23 cellular contexts compared by ENCODE assay signal in genomic region chr16:87161822-87162676, GRCh38.
DNase-seq lines count a peak whose midpoint lies in the region; FAIRE-seq and TF ChIP-seq lines count a peak whose summit lies in the region.
"Had no signal": no experiment of that assay in that cellular context is flagged by ENCODE, and none has a peak within 500 bp of the region (broad histone marks: within the 10 kb centered on the region; RNA-seq: fewer than 3 reads in every experiment).

No MANE protein-coding gene starts in this region.

- H3K18ac ChIP-seq in neuronal stem cell (ENCODE audit: low read length), result no peak overlapping the region

- DNase-seq in activated CD4-positive, alpha-beta T cell treated with anti-CD3 and anti-CD28 coated beads, Interleukin-2, amount 10 ng/mL, durations not matched to agents 24 days and 14 days, result peak; percentile 59
- no peak for DNase-seq in activated CD4-positive, alpha-beta T cell treated with anti-CD3 and anti-CD28 coated beads, Interleukin-2, amount 50 U/mL, for 4 hours
- DNase-seq in HTR-8/SVneo (ENCODE audit: insufficient read length, low spot score) (no peak), neuronal stem cell (ENCODE audit: low spot score) (no peak), endothelial cell (ENCODE audit: low spot score) (no peak), GM13976 (ENCODE audit: low spot score) (no peak), uterus (no peak)
- peak; percentile 55 for DNase-seq in activated CD4-positive, alpha-beta memory T cell treated with anti-CD3 and anti-CD28 coated beads for 36 hours
- DNase-seq: ACHN; activated CD8-positive, alpha-beta memory T cell treated with anti-CD3 and anti-CD28 coated beads, Interleukin-2, amount 50 U/mL, for 4 hours; CD8-positive, alpha-beta memory T cell; cerebellar nuclear complex; EL; foreskin keratinocyte; left cardiac atrium; mucosa of descending colon; NCI-H2029 treated with DMSO at 0.1 percent for 48 hours; NCI-H510A treated with DMSO at 0.1 percent for 48 hours; PC-9; stimulated activated CD4-positive, alpha-beta T cell treated with anti-CD3 and anti-CD28 coated beads, Interleukin-4, amount 100 ng/mL, for 24 hours had no signal

- H4K8ac ChIP-seq in neuronal stem cell (ENCODE audit: low read depth, low read length), result no peak overlapping the region

- no peak overlapping the region for H2BK120ac ChIP-seq in neuronal stem cell (ENCODE audit: low read depth, low read length)

- H2BK15ac ChIP-seq in neuronal stem cell (ENCODE audit: low read length), result no peak overlapping the region

- H3K27me3 ChIP-seq in neuronal stem cell (ENCODE audit: control insufficient read depth in 3 of 3, insufficient read depth in 3 of 3, low read depth in 1 of 3, low read length in 3 of 3), result no peaks in the 10 kb centered on the region
- no peaks in the 10 kb centered on the region for H3K27me3 ChIP-seq in uterus
- H3K27me3 ChIP-seq: right lobe of liver had no signal

- CTCF ChIA-PET in activated CD4-positive, alpha-beta memory T cell treated with anti-CD3 and anti-CD28 coated beads for 36 hours (lab: Charles Lee), result no interaction called here

- H3K4me3 Mint-ChIP-seq in activated CD4-positive, alpha-beta T cell treated with anti-CD3 and anti-CD28 coated beads, Interleukin-2, amount 10 ng/mL, durations not matched to agents 24 days and 14 days, result no peak overlapping the region
- no peak overlapping the region for H3K4me3 Mint-ChIP-seq in activated CD4-positive, alpha-beta memory T cell treated with anti-CD3 and anti-CD28 coated beads for 36 hours
- no peak overlapping the region for H3K4me3 Mint-ChIP-seq in endothelial cell (ENCODE audit: unreplicated experiment)
- H3K4me3 Mint-ChIP-seq: CD8-positive, alpha-beta memory T cell had no signal

- H2AK5ac ChIP-seq in neuronal stem cell (ENCODE audit: low read depth, low read length), result no peak overlapping the region

- H3K4me1 Mint-ChIP-seq in activated CD4-positive, alpha-beta T cell treated with anti-CD3 and anti-CD28 coated beads, Interleukin-2, amount 10 ng/mL, durations not matched to agents 24 days and 14 days, result no peaks in the 10 kb centered on the region
- H3K4me1 Mint-ChIP-seq in activated CD4-positive, alpha-beta memory T cell treated with anti-CD3 and anti-CD28 coated beads for 36 hours (ENCODE audit: low read depth), result no peaks in the 10 kb centered on the region
- no peaks in the 10 kb centered on the region for H3K4me1 Mint-ChIP-seq in endothelial cell (ENCODE audit: unreplicated experiment)
- H3K4me1 Mint-ChIP-seq: CD8-positive, alpha-beta memory T cell had no signal

- H2BK12ac ChIP-seq in neuronal stem cell (ENCODE audit: low read length), result no peak overlapping the region

- peak overlapping the region; percentile 40 for H4K91ac ChIP-seq in neuronal stem cell (ENCODE audit: low read depth, low read length, poor library complexity)

- H3K4me3 ChIP-seq in neuronal stem cell (ENCODE audit: low read length in 2 of 2) (no peak overlapping the region), uterus (no peak overlapping the region)
- H3K4me3 ChIP-seq: mucosa of descending colon, PC-9, right lobe of liver had no signal

- no peaks in the 10 kb centered on the region for H3K36me3 ChIP-seq in neuronal stem cell (replicated peaks in 1 of 2; ENCODE audit: control insufficient read depth in 2 of 2, insufficient read depth in 2 of 2, low read length in 2 of 2)
- H3K36me3 ChIP-seq in uterus, result no peaks in the 10 kb centered on the region
- H3K36me3 ChIP-seq: right lobe of liver had no signal

- POLR2A ChIA-PET in activated CD4-positive, alpha-beta memory T cell treated with anti-CD3 and anti-CD28 coated beads for 36 hours (lab: Charles Lee), result interaction anchor here (0.5 kb wide), 1 partner anchor 89 kb away, joined by 3 read pairs; no protein-coding TSS in a partner anchor

- H3K9me3 ChIP-seq in neuronal stem cell (replicated peaks in 1 of 2; ENCODE audit: control insufficient read depth in 2 of 2, insufficient read depth in 1 of 2, low read depth in 1 of 2, low read length in 2 of 2) (no peaks in the 10 kb centered on the region), uterus (no peaks in the 10 kb centered on the region)
- H3K9me3 ChIP-seq: mucosa of descending colon, right lobe of liver had no signal

- H3K27ac Mint-ChIP-seq in activated CD4-positive, alpha-beta T cell treated with anti-CD3 and anti-CD28 coated beads, Interleukin-2, amount 10 ng/mL, durations not matched to agents 24 days and 14 days, result no peak overlapping the region
- H3K27ac Mint-ChIP-seq in activated CD4-positive, alpha-beta memory T cell treated with anti-CD3 and anti-CD28 coated beads for 36 hours, result peak overlapping the region; percentile 9
- no peak overlapping the region for H3K27ac Mint-ChIP-seq in endothelial cell (ENCODE audit: unreplicated experiment)

- H3K4ac ChIP-seq in neuronal stem cell (ENCODE audit: low read length), result no peak overlapping the region

- H3K79me1 ChIP-seq in neuronal stem cell (ENCODE audit: low read depth, low read length), result no peaks in the 10 kb centered on the region

- H3K4me1 ChIP-seq in neuronal stem cell (ENCODE audit: control insufficient read depth in 2 of 2, insufficient read depth in 1 of 2, low read depth in 1 of 2, low read length in 2 of 2) (peaks cover 1 to 5% of the 10 kb centered on the region in 2 donors), uterus (no peaks in the 10 kb centered on the region)
- H3K4me1 ChIP-seq: foreskin keratinocyte, right lobe of liver had no signal

- TF ChIP-seq POLR2A in uterus (IDR thresholded peaks at IDR 0.05), result no peak

- no peak overlapping the region for H2AFZ ChIP-seq in neuronal stem cell (ENCODE audit: low read length)
- H2AFZ ChIP-seq: PC-9 had no signal

- no peak overlapping the region for H3K4me2 ChIP-seq in neuronal stem cell (ENCODE audit: insufficient read depth, low read length, poor library complexity, severe bottlenecking)

- H3K14ac ChIP-seq in neuronal stem cell (ENCODE audit: low read length), result no peak overlapping the region

- peak; percentile 16 for FAIRE-seq in HTR-8/SVneo (lab: Jason Lieb, UNC)
- FAIRE-seq: endothelial cell of umbilical vein, TTC549 had no signal

- no peak overlapping the region for H2BK5ac ChIP-seq in neuronal stem cell (ENCODE audit: low read length)

- H3K27me3 Mint-ChIP-seq in activated CD4-positive, alpha-beta T cell treated with anti-CD3 and anti-CD28 coated beads, Interleukin-2, amount 10 ng/mL, durations not matched to agents 24 days and 14 days, result no peaks in the 10 kb centered on the region
- H3K27me3 Mint-ChIP-seq in activated CD4-positive, alpha-beta memory T cell treated with anti-CD3 and anti-CD28 coated beads for 36 hours, result peaks cover 2% of the 10 kb centered on the region
- H3K27me3 Mint-ChIP-seq in endothelial cell (ENCODE audit: unreplicated experiment), result peaks cover 1% of the 10 kb centered on the region

- H3K9ac ChIP-seq in neuronal stem cell (ENCODE audit: low read depth, low read length, poor library complexity), result no peak overlapping the region

- H3K27ac ChIP-seq in neuronal stem cell (replicated peaks; ENCODE audit: low read length), result no peak overlapping the region
- no peak overlapping the region for H3K27ac ChIP-seq in uterus
- H3K27ac ChIP-seq: foreskin keratinocyte, PC-9, right lobe of liver had no signal

- in situ Hi-C loops in GM13976 (cut with MboI; ENCODE audit: low sequenced_read_pairs, unreplicated experiment), result no loop called here

- intact Hi-C loops in activated CD4-positive, alpha-beta T cell treated with anti-CD3 and anti-CD28 coated beads, Interleukin-2, amount 10 ng/mL, durations not matched to agents 24 days and 14 days (cut with micrococcal nuclease), result no loop called here
- intact Hi-C loops in activated CD4-positive, alpha-beta memory T cell treated with anti-CD3 and anti-CD28 coated beads for 36 hours (cut with micrococcal nuclease), result no loop called here
- intact Hi-C loops in uterus (cut with DNase I; ENCODE audit: low total_unique reads), result no loop called here

- H3K9me3 Mint-ChIP-seq in activated CD4-positive, alpha-beta T cell treated with anti-CD3 and anti-CD28 coated beads, Interleukin-2, amount 10 ng/mL, durations not matched to agents 24 days and 14 days, result peaks cover 4% of the 10 kb centered on the region
- peaks cover 3% of the 10 kb centered on the region for H3K9me3 Mint-ChIP-seq in activated CD4-positive, alpha-beta memory T cell treated with anti-CD3 and anti-CD28 coated beads for 36 hours
- no peaks in the 10 kb centered on the region for H3K9me3 Mint-ChIP-seq in endothelial cell (ENCODE audit: unreplicated experiment)

- peak overlapping the region; percentile 26 for H3K23ac ChIP-seq in neuronal stem cell (ENCODE audit: low read depth, low read length, poor library complexity)

- H3K36me3 Mint-ChIP-seq in activated CD4-positive, alpha-beta T cell treated with anti-CD3 and anti-CD28 coated beads, Interleukin-2, amount 10 ng/mL, durations not matched to agents 24 days and 14 days (ENCODE audit: low read depth), result no peaks in the 10 kb centered on the region
- H3K36me3 Mint-ChIP-seq in activated CD4-positive, alpha-beta memory T cell treated with anti-CD3 and anti-CD28 coated beads for 36 hours, result peaks cover 2% of the 10 kb centered on the region
- H3K36me3 Mint-ChIP-seq in endothelial cell (ENCODE audit: low read depth, unreplicated experiment), result no peaks in the 10 kb centered on the region
- H3K36me3 Mint-ChIP-seq: CD8-positive, alpha-beta memory T cell had no signal

- TF ChIP-seq CTCF in endothelial cell (IDR thresholded peaks at IDR 0.05; ENCODE audit: unreplicated experiment) (no peak), GM13976 (IDR thresholded peaks at IDR 0.05; ENCODE audit: borderline replicate concordance, control extremely low read depth, extremely low read depth, insufficient read depth, missing control alignments) (no peak), uterus (IDR thresholded peaks at IDR 0.05) (no peak)

- WGBS in neuronal stem cell (ENCODE audit: extremely low coverage in 2 of 2, insufficient read length in 2 of 2, insufficient replicate concordance in 1 of 2), 2 donors, result no CpG with 5 or more reads among the region's 22 CpGs

Comparison
In these comparisons a context has a peak if more than half of its experiments do, and no peak if none do; other contexts are left out.
1. DNase-seq: peak in activated CD4-positive, alpha-beta T cell treated with anti-CD3 and anti-CD28 coated beads, Interleukin-2, amount 10 ng/mL, durations not matched to agents 24 days and 14 days (single experiment) and activated CD4-positive, alpha-beta memory T cell treated with anti-CD3 and anti-CD28 coated beads for 36 hours (single experiment); none in activated CD4-positive, alpha-beta T cell treated with anti-CD3 and anti-CD28 coated beads, Interleukin-2, amount 50 U/mL, for 4 hours (0 of 2), HTR-8/SVneo (single experiment), neuronal stem cell (single experiment), endothelial cell (single experiment), GM13976 (single experiment) and uterus (0 of 2).